In genomic region chr14:94974893-94975292, GRCh38 we compare ENCODE assay signal across 12 cellular contexts.
"Had no signal": no experiment of that assay in that cellular context is flagged by ENCODE, and none has a peak within 500 bp of the region (broad histone marks: within the 10 kb centered on the region; RNA-seq: fewer than 3 reads in every experiment).

No MANE protein-coding gene starts in this region.

- H3K4me1 ChIP-seq: adrenal gland, colonic mucosa, transverse colon had no signal

- H3K27ac ChIP-seq: adrenal gland, colonic mucosa, hepatocyte, neural progenitor cell, ovary had no signal

- H2AFZ ChIP-seq: hepatocyte, neural progenitor cell had no signal

- ATAC-seq: activated CD4-positive, CD25-positive, alpha-beta regulatory T cell treated with anti-CD3 and anti-CD28 coated beads, Interleukin-2, amount 50 U/mL, for 24 hours; gastroesophageal sphincter had no signal

- H3K27me3 ChIP-seq: adrenal gland, colonic mucosa, gastroesophageal sphincter, hepatocyte, neural progenitor cell, ovary, transverse colon had no signal

- H3K9ac ChIP-seq: neural progenitor cell had no signal

- H3K4me2 ChIP-seq: hepatocyte, neural progenitor cell had no signal

- H3K36me3 ChIP-seq: adrenal gland, colonic mucosa, gastroesophageal sphincter, neural progenitor cell, ovary, transverse colon had no signal

- H3K9me3 ChIP-seq: adrenal gland, colonic mucosa, ovary, transverse colon had no signal

- H3K4me3 ChIP-seq: adrenal gland, colonic mucosa, gastroesophageal sphincter, hepatocyte, neural progenitor cell, ovary, transverse colon had no signal

- H3K79me2 ChIP-seq: hepatocyte had no signal

- DNase-seq: activated naive CD4-positive, alpha-beta T cell treated with anti-CD3 and anti-CD28 coated beads, Interleukin-2, amount 50 U/mL, for 16 hours; activated T-cell treated with anti-CD3 and anti-CD28 coated beads, Interleukin-2, amount 50 U/mL, for 1 hour; adrenal gland; caudate nucleus; colonic mucosa; effector CD4-positive, alpha-beta T cell; ovary; transverse colon had no signal
